ENCODE assay signal across 8 cellular contexts in genomic region chr9:136118367-136119258, GRCh38. TPM values are rescaled to one million over a fixed set of nuclear protein-coding genes. Genes with fewer than 3 reads are reported as not detected.
A peak's percentile ranks its signal among the peaks of the same experiment; 100 is the strongest.
DNase-seq lines count a peak whose midpoint lies in the region; ATAC-seq and TF ChIP-seq lines count a peak whose summit lies in the region.

Gene TMEM250 (minus strand): TSS chr9:136118875. CDS start chr9:136116900, 1,975 bp downstream.

- TF ChIP-seq POLR2A in ovary (IDR thresholded peaks at IDR 0.05): peak; percentile 89

- H3K27me3 Mint-ChIP-seq in activated naive CD8-positive, alpha-beta T cell treated with anti-CD3 and anti-CD28 coated beads, Interleukin-2, amount 10 ng/mL, durations not matched to agents 7 days and 5 days: no peaks in the 10 kb centered on the region

- WGBS in ovary, 3 donors: 0 to 1% (median 0%) methylated on average over 35 to 126 of the region's 126 CpGs
- WGBS in thymus: under 1% methylated on average over 126 of the region's 126 CpGs

- no peaks in the 10 kb centered on the region for H3K27me3 ChIP-seq in SU-DHL-6 (ENCODE audit: low read length)
- no peaks in the 10 kb centered on the region for H3K27me3 ChIP-seq in ovary
- no peaks in the 10 kb centered on the region for H3K27me3 ChIP-seq in thymus (ENCODE audit: control insufficient read depth, insufficient read depth)

- H3K4me2 ChIP-seq in SU-DHL-6 (ENCODE audit: low read depth, low read length, poor library complexity, severe bottlenecking): peak within 1 kb of the TSS; percentile 55

- H4K20me1 ChIP-seq in SU-DHL-6 (ENCODE audit: low read depth, low read length): no peaks in the 10 kb centered on the region

- H3K27ac Mint-ChIP-seq in activated naive CD8-positive, alpha-beta T cell treated with anti-CD3 and anti-CD28 coated beads, Interleukin-2, amount 10 ng/mL, durations not matched to agents 7 days and 5 days: peak within 1 kb of the TSS; percentile 81

- H2AFZ ChIP-seq in SU-DHL-6 (ENCODE audit: low read depth, low read length, severe bottlenecking): peak within 1 kb of the TSS; percentile 38

- peaks cover 4% of the 10 kb centered on the region for H3K36me3 Mint-ChIP-seq in activated naive CD8-positive, alpha-beta T cell treated with anti-CD3 and anti-CD28 coated beads, Interleukin-2, amount 10 ng/mL, durations not matched to agents 7 days and 5 days

- H3K9me2 ChIP-seq in SU-DHL-6 (replicated peaks; ENCODE audit: insufficient read depth, low read length): no peaks in the 10 kb centered on the region

- no peaks in the 10 kb centered on the region for H3F3A ChIP-seq in SU-DHL-6 (ENCODE audit: insufficient read depth)

- H3K9me3 Mint-ChIP-seq in activated naive CD8-positive, alpha-beta T cell treated with anti-CD3 and anti-CD28 coated beads, Interleukin-2, amount 10 ng/mL, durations not matched to agents 7 days and 5 days: no peaks in the 10 kb centered on the region

- POLR2A ChIA-PET in activated naive CD8-positive, alpha-beta T cell treated with anti-CD3 and anti-CD28 coated beads, Interleukin-2, amount 10 ng/mL, durations not matched to agents 7 days and 5 days (lab: Charles Lee): interaction anchor here (1.0 to 2.1 kb wide), 7 partner anchors 9 to 157 kb away, joined by 3 to 61 read pairs (median 6); partner anchors contain the start of gene UBAC1

- no peaks in the 10 kb centered on the region for H3K9me3 ChIP-seq in SU-DHL-6 (ENCODE audit: insufficient read depth, low read length)
- no peaks in the 10 kb centered on the region for H3K9me3 ChIP-seq in ovary
- H3K9me3 ChIP-seq in thymus (ENCODE audit: control insufficient read depth): no peaks in the 10 kb centered on the region

- peak; percentile 79 for ATAC-seq in HG02759 (IDR thresholded peaks at IDR 0.05; ENCODE audit: unreplicated experiment)
- peak; percentile 88 for ATAC-seq in activated naive CD8-positive, alpha-beta T cell treated with anti-CD3 and anti-CD28 coated beads, Interleukin-2, amount 10 ng/mL, durations not matched to agents 7 days and 5 days (ENCODE audit: low read depth)
- ATAC-seq in Right ventricle myocardium inferior: peak; percentile 93

- peak within 1 kb of the TSS; percentile 95 for H3K9ac ChIP-seq in SU-DHL-6 (ENCODE audit: low read length)

- peak within 1 kb of the TSS; percentile 72 for H3K27ac ChIP-seq in SU-DHL-6 (ENCODE audit: low read depth, low read length)
- H3K27ac ChIP-seq in ovary: peak within 1 kb of the TSS; percentile 76 to 95
- peak within 1 kb of the TSS; percentile 96 for H3K27ac ChIP-seq in thymus (ENCODE audit: low read depth)

- H3K4me1 ChIP-seq in ovary (ENCODE audit: insufficient read depth) (peaks cover 7% of the 10 kb centered on the region), thymus (ENCODE audit: control insufficient read depth, insufficient read depth, low read length) (peaks cover 14% of the 10 kb centered on the region)

- peak; percentile 16 for TF ChIP-seq EP300 in ovary (IDR thresholded peaks at IDR 0.05)

- peaks cover 13% of the 10 kb centered on the region for H3K4me1 Mint-ChIP-seq in activated naive CD8-positive, alpha-beta T cell treated with anti-CD3 and anti-CD28 coated beads, Interleukin-2, amount 10 ng/mL, durations not matched to agents 7 days and 5 days

- H3K4me3 Mint-ChIP-seq in activated naive CD8-positive, alpha-beta T cell treated with anti-CD3 and anti-CD28 coated beads, Interleukin-2, amount 10 ng/mL, durations not matched to agents 7 days and 5 days: peak within 1 kb of the TSS; percentile 83

- intact Hi-C loops in Right ventricle myocardium inferior (cut with DNase I) (loop anchor here (1.0 to 2.0 kb wide), 3 partner anchors 23 to 158 kb away; partner anchors contain the start of genes NACC2 and UBAC1), ovary (cut with DNase I) (no loop called here)

- peak; percentile 18 for TF ChIP-seq CTCF in GM12873 (IDR thresholded peaks at IDR 0.05; ENCODE audit: insufficient read depth, low read depth, low read length, missing control alignments)
- TF ChIP-seq CTCF in SU-DHL-6 (IDR thresholded peaks at IDR 0.05; ENCODE audit: insufficient read depth, low read length, poor library complexity, severe bottlenecking): no peak
- peak in 2 of 3 donors; percentile 21 to 27 for TF ChIP-seq CTCF in ovary (IDR thresholded peaks at IDR 0.05)

- H3K36me3 ChIP-seq in SU-DHL-6 (ENCODE audit: low read length) (no peaks in the 10 kb centered on the region), ovary (no peaks in the 10 kb centered on the region), thymus (ENCODE audit: control insufficient read depth, insufficient read depth) (peaks cover 21% of the 10 kb centered on the region)

- no peaks in the 10 kb centered on the region for H3K79me2 ChIP-seq in SU-DHL-6 (ENCODE audit: insufficient read depth, low read length)

- peak; percentile 92 to 99 (median 98) for DNase-seq in NCI-H1417 (lab: John Stamatoyannopoulos, UW)
- peak; percentile 98 for DNase-seq in activated naive CD8-positive, alpha-beta T cell treated with anti-CD3 and anti-CD28 coated beads, Interleukin-2, amount 10 ng/mL, durations not matched to agents 7 days and 5 days
- peak; percentile 99 for DNase-seq in Right ventricle myocardium inferior (ENCODE audit: missing footprints)
- DNase-seq in ovary: peak; percentile 95 to 98 (median 97)

- H3K4me3 ChIP-seq in SU-DHL-6 (ENCODE audit: insufficient read depth, low read length, poor library complexity, severe bottlenecking) (peak within 1 kb of the TSS; percentile 79), ovary (peak within 1 kb of the TSS; percentile 73), thymus (ENCODE audit: low read length) (peak within 1 kb of the TSS; percentile 91)

RNA-seq across cellular contexts. Expression of gene TMEM250, which starts in this region (rescaled TPM):
- total RNA-seq in activated naive CD8-positive, alpha-beta T cell treated with anti-CD3 and anti-CD28 coated beads, Interleukin-2, amount 10 ng/mL, durations not matched to agents 7 days and 5 days: 10 to 100 TPM; 45.3 to 45.9 TPM
- total RNA-seq in Right ventricle myocardium inferior: 18.7 TPM
- 10 to 100 TPM; 13.8 to 35.2 (median 26.2) TPM for total RNA-seq in ovary
- polyA plus RNA-seq in ovary: 10 to 100 TPM in 1 of 2 donors, 1 to 10 TPM in 1; 3.7 to 19.3 TPM
- 22.4 TPM for polyA plus RNA-seq in thymus

Comparison
In these comparisons a context has a peak if more than half of its experiments do, and no peak if none do; other contexts are left out.
1. Peak in every context shown above with its lines: DNase-seq, ATAC-seq, H3K4me3 ChIP-seq and H3K27ac ChIP-seq.